ENCODE assay signal across 1 cellular context in the genomic region with DNA sequence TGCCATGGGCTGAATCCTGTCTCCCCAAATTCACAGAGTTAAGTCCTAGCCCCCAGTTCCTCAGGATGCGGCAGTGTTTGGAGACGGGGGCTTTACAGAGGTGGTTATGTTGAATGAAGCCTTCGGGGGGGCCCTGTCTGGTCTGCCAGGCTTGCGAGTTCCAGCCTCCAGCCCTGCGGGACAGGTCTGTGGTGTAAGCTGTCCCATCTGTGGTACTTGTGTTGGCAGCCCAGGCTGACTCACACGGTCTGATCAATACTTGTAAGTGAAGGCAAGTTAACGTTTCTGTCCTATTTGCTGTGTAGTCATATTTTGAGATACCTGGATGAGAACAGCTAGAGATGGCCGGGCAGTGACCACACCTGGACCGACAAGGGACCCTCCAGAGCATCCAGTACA.
TF ChIP-seq lines count a peak whose summit lies in the region.

No MANE protein-coding gene starts in this region.

TF ChIP-seq in HepG2, 621 proteins besides CTCF, POLR2A, EP300 and RAD21 (continued from another document):
- TF ChIP-seq ZNF296 (CRISPR knock-in tag; conservative IDR thresholded peaks at IDR 0.05) (0 out of 2 replicates have a peak, but pooled peaks have one; percentile 20), ZBTB38 (CRISPR knock-in tag; IDR thresholded peaks at IDR 0.05) (peak; percentile 43; the same call in 1 of the 2 replicates), MAFK (conservative IDR thresholded peaks at IDR 0.05 in 1 of 2, IDR thresholded peaks at IDR 0.05 in 1 of 2; ENCODE audit: low read length in 2 of 2) (peak; percentile 26 to 40; a peak in 1 of 4 replicates), MAFF (IDR thresholded peaks at IDR 0.05; ENCODE audit: low read depth, low read length) (0 out of 2 replicates have a peak, but pooled peaks have one; percentile 23), ZNF737 (CRISPR knock-in tag; IDR thresholded peaks at IDR 0.05; ENCODE audit: borderline replicate concordance) (no peak)
- TF ChIP-seq, protein P1, sequence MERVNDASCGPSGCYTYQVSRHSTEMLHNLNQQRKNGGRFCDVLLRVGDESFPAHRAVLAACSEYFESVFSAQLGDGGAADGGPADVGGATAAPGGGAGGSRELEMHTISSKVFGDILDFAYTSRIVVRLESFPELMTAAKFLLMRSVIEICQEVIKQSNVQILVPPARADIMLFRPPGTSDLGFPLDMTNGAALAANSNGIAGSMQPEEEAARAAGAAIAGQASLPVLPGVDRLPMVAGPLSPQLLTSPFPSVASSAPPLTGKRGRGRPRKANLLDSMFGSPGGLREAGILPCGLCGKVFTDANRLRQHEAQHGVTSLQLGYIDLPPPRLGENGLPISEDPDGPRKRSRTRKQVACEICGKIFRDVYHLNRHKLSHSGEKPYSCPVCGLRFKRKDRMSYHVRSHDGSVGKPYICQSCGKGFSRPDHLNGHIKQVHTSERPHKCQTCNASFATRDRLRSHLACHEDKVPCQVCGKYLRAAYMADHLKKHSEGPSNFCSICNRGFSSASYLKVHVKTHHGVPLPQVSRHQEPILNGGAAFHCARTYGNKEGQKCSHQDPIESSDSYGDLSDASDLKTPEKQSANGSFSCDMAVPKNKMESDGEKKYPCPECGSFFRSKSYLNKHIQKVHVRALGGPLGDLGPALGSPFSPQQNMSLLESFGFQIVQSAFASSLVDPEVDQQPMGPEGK (CRISPR knock-in tag; IDR thresholded peaks at IDR 0.05), result no peak
- TF ChIP-seq, protein P2, sequence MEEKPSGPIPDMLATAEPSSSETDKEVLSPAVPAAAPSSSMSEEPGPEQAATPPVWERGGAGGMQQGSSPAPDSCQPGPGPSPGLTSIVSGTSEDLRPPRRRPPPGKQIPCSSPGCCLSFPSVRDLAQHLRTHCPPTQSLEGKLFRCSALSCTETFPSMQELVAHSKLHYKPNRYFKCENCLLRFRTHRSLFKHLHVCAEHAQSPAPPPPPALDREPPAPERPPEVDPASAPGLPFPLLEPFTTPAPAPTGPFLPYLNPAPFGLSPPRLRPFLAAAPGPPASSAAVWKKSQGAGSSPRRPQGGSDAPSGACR (CRISPR knock-in tag; IDR thresholded peaks at IDR 0.05), result 0 out of 2 replicates have a peak, but pooled peaks have one; percentile 12
